25 cellular contexts compared by ENCODE assay signal in the genomic region with DNA sequence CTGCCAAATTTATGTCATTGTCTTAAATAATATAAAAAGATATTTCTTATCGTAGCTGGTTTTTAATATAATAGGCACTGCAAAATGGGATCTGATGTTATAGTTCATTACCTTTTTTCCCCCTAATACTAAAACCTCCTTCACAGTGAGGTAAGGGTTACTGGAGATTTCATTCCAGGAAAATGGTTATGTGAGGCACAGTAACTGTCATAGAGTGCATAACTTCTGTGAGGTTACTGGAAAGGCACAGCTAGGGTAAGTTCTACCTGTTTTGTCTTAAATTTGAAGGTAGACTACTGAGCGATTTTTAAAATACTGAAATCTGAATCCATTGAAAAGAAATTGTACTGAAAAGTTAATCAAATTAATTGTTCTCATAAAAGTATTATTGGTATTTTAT. TPM values are rescaled to one million over a fixed set of nuclear protein-coding genes. Genes with fewer than 3 reads are reported as not detected.
DNase-seq lines count a peak whose midpoint lies in the region; ATAC-seq, FAIRE-seq and TF ChIP-seq lines count a peak whose summit lies in the region.
"Had no signal": no experiment of that assay in that cellular context is flagged by ENCODE, and none has a peak within 500 bp of the region (broad histone marks: within the 10 kb centered on the region; RNA-seq: fewer than 3 reads in every experiment).

No MANE protein-coding gene starts in this region.

- no peak overlapping the region for H3K9ac ChIP-seq in astrocyte (ENCODE audit: low read length)
- H3K9ac ChIP-seq: BLaER1 treated with 17β-estradiol and CSF1 and Interleukin-3, amounts not matched to agents 10 nM and 100 nM had no signal

- no peak for DNase-seq in Right ventricle myocardium superior
- no peak for DNase-seq in cardiac septum (ENCODE audit: low spot score)
- DNase-seq in Caki2 (ENCODE audit: low read depth), result peak; percentile 24
- no peak for DNase-seq in astrocyte (ENCODE audit: low read depth)
- no peak for DNase-seq in thyroid gland
- DNase-seq in epidermal melanocyte (ENCODE audit: insufficient read length, low spot score), result no peak
- DNase-seq in KG1 (lab: John Stamatoyannopoulos, UW), result no peak
- DNase-seq: ACHN; AML-193; BE2C; Calu3; CD4-positive, alpha-beta T cell; CD8-positive, alpha-beta memory T cell; DMS53; DMS79 treated with DMSO at 0.1 percent for 48 hours; GF-D8; GOT3; H7; HCEC 1CT had no signal

- ATAC-seq in Right ventricle myocardium superior (ENCODE audit: poor library complexity) (peak; percentile 39), HG03045 (IDR thresholded peaks at IDR 0.05; ENCODE audit: unreplicated experiment) (no peak)

- H3K79me2 ChIP-seq in astrocyte (ENCODE audit: insufficient read depth, low read length), result no peaks in the 10 kb centered on the region

- H3K27ac ChIP-seq in astrocyte (ENCODE audit: low read depth, low read length) (no peak overlapping the region), thyroid gland (peak overlapping the region in 2 of 3 donors; percentile 35 to 67)
- H3K27ac ChIP-seq: BLaER1 treated with 17β-estradiol and CSF1 and Interleukin-3, amounts not matched to agents 10 nM and 100 nM had no signal

- no peak overlapping the region for H2AFZ ChIP-seq in astrocyte (ENCODE audit: low read depth, low read length)

- peak overlapping the region; percentile 53 for H3K27ac Mint-ChIP-seq in astrocyte (ENCODE audit: unreplicated experiment)
- H3K27ac Mint-ChIP-seq: CD14-positive monocyte; CD4-positive, alpha-beta T cell; CD8-positive, alpha-beta memory T cell had no signal

- H3K4me1 Mint-ChIP-seq in astrocyte (ENCODE audit: low read depth, unreplicated experiment), result peaks cover 27% of the 10 kb centered on the region
- H3K4me1 Mint-ChIP-seq: CD14-positive monocyte; CD8-positive, alpha-beta memory T cell had no signal

- no peak for TF ChIP-seq CTCF in astrocyte (IDR thresholded peaks at IDR 0.05; ENCODE audit: insufficient read depth, low read depth, low read length)
- no peak for TF ChIP-seq CTCF in thyroid gland (IDR thresholded peaks at IDR 0.05)

- TF ChIP-seq POLR2A in thyroid gland (IDR thresholded peaks at IDR 0.05), result no peak

- no peaks in the 10 kb centered on the region for H3K36me3 ChIP-seq in astrocyte (ENCODE audit: insufficient read depth, low read length)
- no peaks in the 10 kb centered on the region for H3K36me3 ChIP-seq in thyroid gland
- H3K36me3 ChIP-seq: BE2C; BLaER1 treated with 17β-estradiol and CSF1 and Interleukin-3, amounts not matched to agents 10 nM and 100 nM had no signal

- H3K9me3 Mint-ChIP-seq in astrocyte (ENCODE audit: unreplicated experiment), result no peaks in the 10 kb centered on the region
- H3K9me3 Mint-ChIP-seq: CD14-positive monocyte; CD4-positive, alpha-beta T cell had no signal

- H4K20me1 ChIP-seq in astrocyte (ENCODE audit: insufficient read depth, low read length), result no peaks in the 10 kb centered on the region
- H4K20me1 ChIP-seq: BLaER1 treated with 17β-estradiol and CSF1 and Interleukin-3, amounts not matched to agents 10 nM and 100 nM had no signal

- no peaks in the 10 kb centered on the region for H3K27me3 Mint-ChIP-seq in astrocyte (ENCODE audit: low read depth, unreplicated experiment)
- H3K27me3 Mint-ChIP-seq: CD4-positive, alpha-beta T cell; CD8-positive, alpha-beta memory T cell had no signal

- FAIRE-seq in astrocyte (lab: Jason Lieb, UNC), result no peak
- FAIRE-seq: GM12891, GM18507 had no signal

- intact Hi-C loops in Right ventricle myocardium superior (cut with DNase I), result no loop called here
- intact Hi-C loops in cardiac septum (cut with DNase I), result loop anchor here (10.0 kb wide), 1 partner anchor 161 kb away; no protein-coding TSS in a partner anchor
- intact Hi-C loops in thyroid gland (cut with DNase I), result loop anchor here (10.0 kb wide), 1 partner anchor 71 kb away; no protein-coding TSS in a partner anchor

- H3K27me3 ChIP-seq in astrocyte (ENCODE audit: insufficient read depth, low read length), result no peaks in the 10 kb centered on the region
- H3K27me3 ChIP-seq in thyroid gland, result no peaks in the 10 kb centered on the region
- H3K27me3 ChIP-seq: BE2C; BLaER1 treated with 17β-estradiol and CSF1 and Interleukin-3, amounts not matched to agents 10 nM and 100 nM had no signal

- no peak overlapping the region for H3K4me2 ChIP-seq in astrocyte (ENCODE audit: low read length)
- H3K4me2 ChIP-seq: BLaER1 treated with 17β-estradiol and CSF1 and Interleukin-3, amounts not matched to agents 10 nM and 100 nM had no signal

- H3K4me3 Mint-ChIP-seq in astrocyte (ENCODE audit: unreplicated experiment), result no peak overlapping the region
- H3K4me3 Mint-ChIP-seq: CD14-positive monocyte; CD4-positive, alpha-beta T cell; CD8-positive, alpha-beta memory T cell had no signal

- H3K9me3 ChIP-seq in astrocyte (ENCODE audit: insufficient read depth, low read depth, low read length), result no peaks in the 10 kb centered on the region
- no peaks in the 10 kb centered on the region for H3K9me3 ChIP-seq in thyroid gland
- H3K9me3 ChIP-seq: BE2C; BLaER1 treated with 17β-estradiol and CSF1 and Interleukin-3, amounts not matched to agents 10 nM and 100 nM had no signal

- H3K4me1 ChIP-seq in astrocyte (ENCODE audit: insufficient read depth, low read length) (no peaks in the 10 kb centered on the region), thyroid gland (peaks cover 39 to 46% of the 10 kb centered on the region in 2 donors)
- H3K4me1 ChIP-seq: BE2C; BLaER1 treated with 17β-estradiol and CSF1 and Interleukin-3, amounts not matched to agents 10 nM and 100 nM had no signal

- in situ Hi-C loops in Caki2 (cut with HindIII; ENCODE audit: low pct_unique_long_range_greater_than_20kb, low sequenced_read_pairs), result no loop called here

- no peak overlapping the region for H3K4me3 ChIP-seq in astrocyte (ENCODE audit: insufficient read depth, low read depth, low read length)
- H3K4me3 ChIP-seq in thyroid gland (replicated peaks in 1 of 3), result no peak overlapping the region
- H3K4me3 ChIP-seq: BLaER1 treated with 17β-estradiol and CSF1 and Interleukin-3, amounts not matched to agents 10 nM and 100 nM had no signal

- 78 to 83% methylated on average over 2 of the region's 2 CpGs for WGBS in thyroid gland, 2 donors

- no peaks in the 10 kb centered on the region for H3K36me3 Mint-ChIP-seq in astrocyte (ENCODE audit: low read depth, unreplicated experiment)
- H3K36me3 Mint-ChIP-seq: CD14-positive monocyte; CD8-positive, alpha-beta memory T cell had no signal

RNA-seq across cellular contexts. Expression of gene ADGRL2, which starts 13.0 kb away (rescaled TPM):
- total RNA-seq in Right ventricle myocardium superior (37.9 TPM), cardiac septum (33.3 TPM), astrocyte (103 and 126 TPM in 2 replicates), thyroid gland (100 to 1,000 TPM; 110 to 180 (median 154) TPM)
- total RNA-seq in Caki2 (2014; rRNA removed; shearing (Covaris generic); ENCODE audit: low replicate concordance), result 22.8 and 62.2 TPM in 2 replicates
- total RNA-seq: CD4-positive, alpha-beta T cell; CD8-positive, alpha-beta memory T cell; G401 had no signal
